In genomic region chr9:91196103-91196761, GRCh38 we compare ENCODE assay signal across 10 cellular contexts.
A peak's percentile ranks its signal among the peaks of the same experiment; 100 is the strongest.
DNase-seq lines count a peak whose midpoint lies in the region; FAIRE-seq and TF ChIP-seq lines count a peak whose summit lies in the region.
"Had no signal": no experiment of that assay in that cellular context is flagged by ENCODE, and none has a peak within 500 bp of the region (broad histone marks: within the 10 kb centered on the region; RNA-seq: fewer than 3 reads in every experiment).

No MANE protein-coding gene starts in this region.

- peak overlapping the region in 1 of 2 donors; percentile 36 for H3K9ac ChIP-seq in colonic mucosa (ENCODE audit: low read depth in 2 of 2, low read length in 2 of 2)
- H3K9ac ChIP-seq: SK-N-SH had no signal

- H3K27me3 ChIP-seq in colonic mucosa (no peaks in the 10 kb centered on the region), muscle layer of duodenum (ENCODE audit: low read depth, low read length) (no peaks in the 10 kb centered on the region)

- peak overlapping the region; percentile 54 for H3K27ac Mint-ChIP-seq in activated naive CD8-positive, alpha-beta T cell
- H3K27ac Mint-ChIP-seq in activated naive CD8-positive, alpha-beta T cell treated with anti-CD3 and anti-CD28 coated beads for 36 hours: no peak overlapping the region
- H3K27ac Mint-ChIP-seq in type B pancreatic cell: peak overlapping the region; percentile 84

- H3K9me3 Mint-ChIP-seq in activated naive CD8-positive, alpha-beta T cell (ENCODE audit: low read depth): peaks cover 11% of the 10 kb centered on the region
- H3K9me3 Mint-ChIP-seq in activated naive CD8-positive, alpha-beta T cell treated with anti-CD3 and anti-CD28 coated beads for 36 hours: peaks cover 17% of the 10 kb centered on the region
- H3K9me3 Mint-ChIP-seq in type B pancreatic cell: no peaks in the 10 kb centered on the region

- TF ChIP-seq CTCF in colonic mucosa (IDR thresholded peaks at IDR 0.05): no peak
- TF ChIP-seq CTCF in type B pancreatic cell (conservative IDR thresholded peaks at IDR 0.05): no peak

- intact Hi-C loops in colonic mucosa (cut with DNase I): loop anchor here (10.0 kb wide), 1 partner anchor 1881 kb away; the partner anchor contains the start of genes CKS2 and SECISBP2

- no peaks in the 10 kb centered on the region for H3K36me3 ChIP-seq in colonic mucosa
- peaks cover 0 to 6% of the 10 kb centered on the region in 2 donors for H3K36me3 ChIP-seq in muscle layer of duodenum (ENCODE audit: control insufficient read depth in 1 of 2, insufficient read depth in 2 of 2, low read length in 2 of 2)

- peaks cover 17% of the 10 kb centered on the region for H3K36me3 Mint-ChIP-seq in activated naive CD8-positive, alpha-beta T cell
- H3K36me3 Mint-ChIP-seq in activated naive CD8-positive, alpha-beta T cell treated with anti-CD3 and anti-CD28 coated beads for 36 hours: peaks cover 16% of the 10 kb centered on the region
- H3K36me3 Mint-ChIP-seq in type B pancreatic cell: peaks cover 3% of the 10 kb centered on the region

- peaks cover 6% of the 10 kb centered on the region for H3K4me1 ChIP-seq in colonic mucosa
- H3K4me1 ChIP-seq in muscle layer of duodenum (ENCODE audit: control insufficient read depth in 1 of 2, insufficient read depth in 2 of 2, low read length in 2 of 2): peaks cover 27 to 33% of the 10 kb centered on the region in 2 donors

- H3K27me3 Mint-ChIP-seq in activated naive CD8-positive, alpha-beta T cell: no peaks in the 10 kb centered on the region
- no peaks in the 10 kb centered on the region for H3K27me3 Mint-ChIP-seq in activated naive CD8-positive, alpha-beta T cell treated with anti-CD3 and anti-CD28 coated beads for 36 hours
- no peaks in the 10 kb centered on the region for H3K27me3 Mint-ChIP-seq in type B pancreatic cell

- H3K9me3 ChIP-seq in colonic mucosa (no peaks in the 10 kb centered on the region), muscle layer of duodenum (ENCODE audit: control insufficient read depth in 1 of 2, low read length in 2 of 2) (no peaks in the 10 kb centered on the region)
- H3K9me3 ChIP-seq: SK-N-SH had no signal

- H3K4me3 ChIP-seq in colonic mucosa: no peak overlapping the region
- no peak overlapping the region for H3K4me3 ChIP-seq in muscle layer of duodenum (ENCODE audit: low read depth in 1 of 2, low read length in 2 of 2)

- CTCF ChIA-PET in HEK293T (lab: Yijun Ruan, JAX): no interaction called here

- H3K4me3 Mint-ChIP-seq in activated naive CD8-positive, alpha-beta T cell: no peak overlapping the region
- H3K4me3 Mint-ChIP-seq in activated naive CD8-positive, alpha-beta T cell treated with anti-CD3 and anti-CD28 coated beads for 36 hours: no peak overlapping the region
- H3K4me3 Mint-ChIP-seq in type B pancreatic cell: peak overlapping the region; percentile 66

- POLR2A ChIA-PET in HEK293T (lab: Yijun Ruan, JAX): interaction anchor here (1.8 kb wide), 1 partner anchor 164 kb away, joined by 4 read pairs; no protein-coding TSS in a partner anchor

- H3K27ac ChIP-seq in colonic mucosa (peak overlapping the region; percentile 4), muscle layer of duodenum (ENCODE audit: low read length) (peak overlapping the region; percentile 74)

- FAIRE-seq in GM19239 (lab: Jason Lieb, UNC): no peak

- peaks cover 62% of the 10 kb centered on the region for H3K4me1 Mint-ChIP-seq in activated naive CD8-positive, alpha-beta T cell (ENCODE audit: low read depth)
- H3K4me1 Mint-ChIP-seq in activated naive CD8-positive, alpha-beta T cell treated with anti-CD3 and anti-CD28 coated beads for 36 hours: peaks cover 55% of the 10 kb centered on the region
- H3K4me1 Mint-ChIP-seq in type B pancreatic cell (ENCODE audit: unreplicated experiment): peaks cover 49% of the 10 kb centered on the region

- DNase-seq in activated naive CD8-positive, alpha-beta T cell treated with anti-CD3 and anti-CD28 coated beads for 36 hours: no peak
- no peak for DNase-seq in colonic mucosa
- no peak for DNase-seq in type B pancreatic cell (ENCODE audit: extremely low spot score, unreplicated experiment)
- DNase-seq in HEK293T (ENCODE audit: extremely low spot score): no peak
- DNase-seq in NCI-H226: no peak
- no peak for DNase-seq in GM19239 (ENCODE audit: insufficient read length, low spot score)
- DNase-seq: NCI-H524, SK-N-SH had no signal

TF ChIP-seq in HEK293T, 16 proteins besides CTCF, POLR2A, EP300 and RAD21:
- TF ChIP-seq ZNF384 (IDR thresholded peaks at IDR 0.05): no peak
- TF ChIP-seq SP1 (IDR thresholded peaks at IDR 0.05): no peak
- TF ChIP-seq FOXA1 (IDR thresholded peaks at IDR 0.05): no peak
- no peak for TF ChIP-seq SUZ12 (IDR thresholded peaks at IDR 0.05)
- no peak for TF ChIP-seq PKNOX1 (IDR thresholded peaks at IDR 0.05)
- no peak for TF ChIP-seq FOXK2 (IDR thresholded peaks at IDR 0.05)
- TF ChIP-seq BHLHE40 (IDR thresholded peaks at IDR 0.05; ENCODE audit: borderline replicate concordance): no peak
- no peak for TF ChIP-seq CTBP1 (IDR thresholded peaks at IDR 0.05; ENCODE audit: borderline replicate concordance)
- no peak for TF ChIP-seq TARDBP (IDR thresholded peaks at IDR 0.05)
- TF ChIP-seq FOXM1 (IDR thresholded peaks at IDR 0.05; ENCODE audit: borderline replicate concordance): no peak
- TF ChIP-seq LEF1 (IDR thresholded peaks at IDR 0.05; ENCODE audit: borderline replicate concordance): no peak
- TF ChIP-seq L3MBTL2 (conservative IDR thresholded peaks at IDR 0.05): no peak
- TF ChIP-seq ELF4 (IDR thresholded peaks at IDR 0.05): no peak
- TF ChIP-seq HDGF (IDR thresholded peaks at IDR 0.05; ENCODE audit: borderline replicate concordance): no peak
- no peak for TF ChIP-seq ARNT (IDR thresholded peaks at IDR 0.05)
- no peak for TF ChIP-seq NFRKB (IDR thresholded peaks at IDR 0.05)
